Comparison of ENCODE assay signal across 2 cellular contexts in the genomic region with DNA sequence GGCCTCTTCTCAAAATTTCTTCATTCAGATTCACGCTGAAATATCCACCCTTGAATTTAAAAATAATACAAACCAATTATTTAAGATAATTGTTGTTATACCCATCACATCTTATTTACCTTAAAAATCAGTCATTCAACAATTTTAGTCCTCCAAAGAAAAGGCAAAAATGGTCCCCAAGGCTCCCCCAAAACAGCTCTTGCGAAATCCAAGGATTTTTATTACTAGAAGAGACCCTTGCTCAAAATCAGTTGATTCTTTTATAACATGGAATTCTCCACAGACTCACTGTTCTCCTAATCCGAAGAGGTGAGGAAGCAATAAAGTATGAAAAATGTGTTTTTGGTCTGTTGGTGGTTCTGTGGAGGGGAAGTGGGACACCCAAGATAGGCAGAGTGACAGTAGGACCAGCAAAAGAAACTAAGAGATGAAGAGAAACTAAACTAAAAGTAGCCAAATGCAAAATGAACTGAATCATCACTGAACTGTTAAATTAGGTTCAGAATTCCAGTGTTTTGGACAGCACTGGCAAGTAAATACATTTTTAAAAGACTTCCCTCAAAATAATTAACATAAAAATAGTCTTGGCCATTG.
TF ChIP-seq lines count a peak whose summit lies in the region.

No MANE protein-coding gene starts in this region.

TF ChIP-seq in IMR-90, 13 proteins besides CTCF, POLR2A, EP300 and RAD21:
- TF ChIP-seq, protein P1, sequence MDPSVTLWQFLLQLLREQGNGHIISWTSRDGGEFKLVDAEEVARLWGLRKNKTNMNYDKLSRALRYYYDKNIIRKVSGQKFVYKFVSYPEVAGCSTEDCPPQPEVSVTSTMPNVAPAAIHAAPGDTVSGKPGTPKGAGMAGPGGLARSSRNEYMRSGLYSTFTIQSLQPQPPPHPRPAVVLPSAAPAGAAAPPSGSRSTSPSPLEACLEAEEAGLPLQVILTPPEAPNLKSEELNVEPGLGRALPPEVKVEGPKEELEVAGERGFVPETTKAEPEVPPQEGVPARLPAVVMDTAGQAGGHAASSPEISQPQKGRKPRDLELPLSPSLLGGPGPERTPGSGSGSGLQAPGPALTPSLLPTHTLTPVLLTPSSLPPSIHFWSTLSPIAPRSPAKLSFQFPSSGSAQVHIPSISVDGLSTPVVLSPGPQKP (IDR thresholded peaks at IDR 0.05; ENCODE audit: borderline replicate concordance, low read depth, low read length): no peak
- TF ChIP-seq MAZ (IDR thresholded peaks at IDR 0.05; ENCODE audit: borderline replicate concordance, low read depth, low read length): no peak
- TF ChIP-seq CEBPB (IDR thresholded peaks at IDR 0.05; ENCODE audit: low read depth, low read length): peak; percentile 47; the same call in 1 of the 2 replicates
- no peak for TF ChIP-seq BHLHE40 (IDR thresholded peaks at IDR 0.05; ENCODE audit: low read depth, low read length)
- no peak for TF ChIP-seq FOS (IDR thresholded peaks at IDR 0.05; ENCODE audit: low read depth, low read length)
- TF ChIP-seq, protein P2, sequence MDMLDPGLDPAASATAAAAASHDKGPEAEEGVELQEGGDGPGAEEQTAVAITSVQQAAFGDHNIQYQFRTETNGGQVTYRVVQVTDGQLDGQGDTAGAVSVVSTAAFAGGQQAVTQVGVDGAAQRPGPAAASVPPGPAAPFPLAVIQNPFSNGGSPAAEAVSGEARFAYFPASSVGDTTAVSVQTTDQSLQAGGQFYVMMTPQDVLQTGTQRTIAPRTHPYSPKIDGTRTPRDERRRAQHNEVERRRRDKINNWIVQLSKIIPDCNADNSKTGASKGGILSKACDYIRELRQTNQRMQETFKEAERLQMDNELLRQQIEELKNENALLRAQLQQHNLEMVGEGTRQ (IDR thresholded peaks at IDR 0.05; ENCODE audit: low read depth, low read length): no peak
- no peak for TF ChIP-seq NFE2L2 (IDR thresholded peaks at IDR 0.05; ENCODE audit: low read depth, low read length)

TF ChIP-seq in endothelial cell of umbilical vein, 7 proteins besides CTCF, POLR2A, EP300 and RAD21:
- TF ChIP-seq GATA2 (IDR thresholded peaks at IDR 0.05; ENCODE audit: insufficient read depth, insufficient read length, low read depth, low read length) (no peak), EZH2 (IDR thresholded peaks at IDR 0.05; ENCODE audit: borderline replicate concordance, low read depth, low read length, severe bottlenecking) (no peak), FOS (IDR thresholded peaks at IDR 0.05; ENCODE audit: borderline replicate concordance, insufficient read depth, low read length) (no peak), JUN (IDR thresholded peaks at IDR 0.05; ENCODE audit: borderline replicate concordance, insufficient read depth, insufficient read length, low read depth) (no peak), MYC (IDR thresholded peaks at IDR 0.05; ENCODE audit: low read depth, low read length) (no peak), POLR2AphosphoS5 (IDR thresholded peaks at IDR 0.05; ENCODE audit: insufficient read depth, low read depth, low read length) (no peak)
- TF ChIP-seq, protein P3, sequence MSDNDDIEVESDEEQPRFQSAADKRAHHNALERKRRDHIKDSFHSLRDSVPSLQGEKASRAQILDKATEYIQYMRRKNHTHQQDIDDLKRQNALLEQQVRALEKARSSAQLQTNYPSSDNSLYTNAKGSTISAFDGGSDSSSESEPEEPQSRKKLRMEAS (IDR thresholded peaks at IDR 0.05; ENCODE audit: insufficient read depth, insufficient read length): no peak
